ENCODE assay signal across 7 cellular contexts in genomic region chr20:32902456-32903420, GRCh38. TPM values are rescaled to one million over a fixed set of nuclear protein-coding genes. Genes with fewer than 3 reads are reported as not detected.
DNase-seq lines count a peak whose midpoint lies in the region; ATAC-seq and TF ChIP-seq lines count a peak whose summit lies in the region.

No MANE protein-coding gene starts in this region.

- no peaks in the 10 kb centered on the region for H3K9me3 ChIP-seq in WERI-Rb-1 (ENCODE audit: severe bottlenecking)

- intact Hi-C loops in left colon (cut with DNase I, micrococcal nuclease): loop anchor here (5.0 to 10.0 kb wide), 2 partner anchors 395 to 402 kb away; no protein-coding TSS in a partner anchor

- in situ Hi-C loops in T47D (cut with HindIII; ENCODE audit: low pct_unique_long_range_greater_than_20kb, low sequenced_read_pairs): no loop called here

- peak; percentile 46 for DNase-seq in NCI-H1092 treated with DMSO at 0.1 percent for 48 hours (lab: John Stamatoyannopoulos, UW)
- DNase-seq in WERI-Rb-1: peak; percentile 60
- peak; percentile 78 to 83 for DNase-seq in T47D (ENCODE audit: low read depth in 1 of 2, low spot score in 1 of 2)
- DNase-seq in left colon: peak; percentile 29 to 51
- DNase-seq in stimulated activated CD4-positive, alpha-beta T cell treated with anti-CD3 and anti-CD28 coated beads, Interleukin-4, amount 100 ng/mL, for 48 hours (ENCODE audit: low read depth in 2 of 2): peak; percentile 41 to 67

- no peaks in the 10 kb centered on the region for H3K36me3 ChIP-seq in WERI-Rb-1

- TF ChIP-seq CTCF in GM12874 (IDR thresholded peaks at IDR 0.05; ENCODE audit: insufficient read depth, low read depth, low read length) (peak; percentile 89), WERI-Rb-1 (IDR thresholded peaks at IDR 0.05; ENCODE audit: low read depth, low read length) (peak; percentile 84)

- ATAC-seq in left colon (peak; percentile 70), HG03457 (IDR thresholded peaks at IDR 0.05; ENCODE audit: unreplicated experiment) (no peak)

- H3K27me3 ChIP-seq in WERI-Rb-1 (ENCODE audit: insufficient read depth, low read depth, severe bottlenecking): no peaks in the 10 kb centered on the region

- no peak overlapping the region for H3K27ac ChIP-seq in WERI-Rb-1

- no peak overlapping the region for H3K4me3 ChIP-seq in WERI-Rb-1 (ENCODE audit: low read depth, low read length)

RNA-seq across cellular contexts. Expression of gene EFCAB8, which starts 44.0 kb away (rescaled TPM):
- total RNA-seq in left colon: under 1 TPM in 1 of 2 donors, not detected in 1; 0.11 TPM
